ENCODE assay signal across 1 cellular context in genomic region chr2:149388120-149388816, GRCh38.
TF ChIP-seq lines count a peak whose summit lies in the region.

No MANE protein-coding gene starts in this region.

TF ChIP-seq in H1, 55 proteins besides CTCF, POLR2A, EP300 and RAD21 (continued from another document):
- TF ChIP-seq SP2 (IDR thresholded peaks at IDR 0.05; ENCODE audit: low read length) (no peak), USF2 (IDR thresholded peaks at IDR 0.05; ENCODE audit: low read length) (no peak)
